In genomic region chr1:164256456-164256855, GRCh38 we compare ENCODE assay signal across 23 cellular contexts.
"Had no signal": no experiment of that assay in that cellular context is flagged by ENCODE, and none has a peak within 500 bp of the region (broad histone marks: within the 10 kb centered on the region; RNA-seq: fewer than 3 reads in every experiment).

No MANE protein-coding gene starts in this region.

- H3K36me3 ChIP-seq: esophagus muscularis mucosa, gastroesophageal sphincter, heart left ventricle, neutrophil, pancreas, right lobe of liver, stomach, thyroid gland had no signal

- ATAC-seq: foreskin keratinocyte; gastroesophageal sphincter; heart left ventricle; left lobe of liver; mucosa of descending colon; natural killer cell treated with Interleukin-12 subunit alpha and Interleukin-12 subunit beta and Interleukin-15 and Interleukin-18, amount 100 ng/mL, for 72 hours; pancreas; right lobe of liver; stimulated activated effector memory CD8-positive, alpha-beta T cell treated with anti-CD3 and anti-CD28 coated beads, Interleukin-12 subunit alpha, Interleukin-12 subunit beta, amount 100 ng/mL, for 72 hours had no signal

- H3K79me2 ChIP-seq: hepatocyte had no signal

- H3K9me3 ChIP-seq: mucosa of descending colon, neutrophil, pancreas, thyroid gland had no signal

- H2AFZ ChIP-seq: hepatocyte had no signal

- H3K4me2 ChIP-seq: hepatocyte had no signal

- H3K4me3 ChIP-seq: dorsolateral prefrontal cortex, esophagus muscularis mucosa, gastroesophageal sphincter, heart left ventricle, hepatocyte, lung, mucosa of descending colon, pancreas, right lobe of liver, stomach, thyroid gland had no signal

- DNase-seq: dorsolateral prefrontal cortex; effector CD4-positive, alpha-beta T cell; foreskin keratinocyte; kidney; mucosa of descending colon; naive B cell; right lobe of liver; stimulated activated CD4-positive, alpha-beta T cell treated with anti-CD3 and anti-CD28 coated beads, Interleukin-2, amount 100 ng/mL, for 24 hours; stimulated activated CD4-positive, alpha-beta T cell treated with anti-CD3 and anti-CD28 coated beads, Interleukin-4, amount 100 ng/mL, for 24 hours; stimulated activated naive CD4-positive, alpha-beta T cell treated with Interleukin-2 at 50 U/mL for 16 hours; stomach; thyroid gland had no signal

- H3K4me1 ChIP-seq: esophagus muscularis mucosa, foreskin keratinocyte, gastroesophageal sphincter, heart left ventricle, pancreas, right lobe of liver, stomach, thyroid gland had no signal

- H3K27me3 ChIP-seq: esophagus muscularis mucosa, foreskin keratinocyte, gastroesophageal sphincter, heart left ventricle, hepatocyte, neutrophil, pancreas, right lobe of liver, stomach, thyroid gland had no signal

- H3K27ac ChIP-seq: dorsolateral prefrontal cortex, epithelial cell of prostate, esophagus muscularis mucosa, foreskin keratinocyte, gastroesophageal sphincter, heart left ventricle, hepatocyte, neutrophil, pancreas, right lobe of liver, stomach, thyroid gland had no signal
